12 cellular contexts compared by ENCODE assay signal in the genomic region with DNA sequence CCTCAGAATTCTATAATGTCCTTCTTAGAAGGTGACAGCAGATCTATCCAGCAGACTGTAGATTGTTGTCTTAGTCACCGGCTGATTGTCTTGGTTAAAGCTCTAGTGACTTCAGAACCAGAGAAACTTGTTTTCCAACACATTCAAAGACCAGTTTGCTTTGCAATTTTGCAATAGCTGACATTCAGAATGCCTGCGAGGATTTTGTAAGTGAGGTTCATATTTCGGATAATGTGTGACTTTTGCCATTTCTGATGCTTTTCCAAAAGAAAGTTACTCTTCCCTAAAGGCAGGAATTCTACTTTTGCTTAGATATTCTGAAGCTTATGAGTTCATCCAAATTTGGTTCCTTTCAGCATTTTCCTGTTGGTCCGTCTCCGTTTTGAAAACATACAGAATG. TPM values are rescaled to one million over a fixed set of nuclear protein-coding genes. Genes with fewer than 3 reads are reported as not detected.
A peak's percentile ranks its signal among the peaks of the same experiment; 100 is the strongest.
DNase-seq lines count a peak whose midpoint lies in the region; ATAC-seq and TF ChIP-seq lines count a peak whose summit lies in the region.
"Had no signal": no experiment of that assay in that cellular context is flagged by ENCODE, and none has a peak within 500 bp of the region (broad histone marks: within the 10 kb centered on the region; RNA-seq: fewer than 3 reads in every experiment).

No MANE protein-coding gene starts in this region.

- in situ Hi-C loops in G401 (cut with HindIII; ENCODE audit: low sequenced_read_pairs), result no loop called here

- DNase-seq in Calu3 (peak; percentile 29), adipocyte (ENCODE audit: low read depth) (peak; percentile 84), fibroblast of pulmonary artery (ENCODE audit: low read depth) (peak; percentile 60), sigmoid colon (no peak), activated gamma-delta T cell (lab: John Stamatoyannopoulos, UW) (no peak), G401 (ENCODE audit: low spot score) (no peak), T-helper 2 cell (no peak)
- DNase-seq: activated T-cell treated with anti-CD3 and anti-CD28 coated beads, Interleukin-2, amount 50 U/mL, for 1 hour; CD4-positive, CD25-positive, alpha-beta regulatory T cell; nephron progenitor cell had no signal

- H3K27ac Mint-ChIP-seq in Calu3 (ENCODE audit: unreplicated experiment), result peak overlapping the region; percentile 54
- H3K27ac Mint-ChIP-seq: CD4-positive, CD25-positive, alpha-beta regulatory T cell had no signal

- H3K27me3 ChIP-seq in adipocyte (replicated peaks; ENCODE audit: control insufficient read depth, insufficient read depth, low read length) (no peaks in the 10 kb centered on the region), sigmoid colon (no peaks in the 10 kb centered on the region)

- no peak overlapping the region for H3K4me3 Mint-ChIP-seq in Calu3 (ENCODE audit: low read depth, unreplicated experiment)
- H3K4me3 Mint-ChIP-seq: CD4-positive, CD25-positive, alpha-beta regulatory T cell; nephron progenitor cell had no signal

- H3K36me3 Mint-ChIP-seq in Calu3 (ENCODE audit: insufficient read depth, unreplicated experiment), result peaks cover 80% of the 10 kb centered on the region

- peaks cover 31% of the 10 kb centered on the region for H3K4me1 ChIP-seq in adipocyte (ENCODE audit: control insufficient read depth, insufficient read depth, low read length)
- peaks cover 0 to 61% (median 57%) of the 10 kb centered on the region in 4 donors for H3K4me1 ChIP-seq in sigmoid colon

- H3K4me1 Mint-ChIP-seq in Calu3 (ENCODE audit: low read depth, unreplicated experiment), result peaks cover 66% of the 10 kb centered on the region

- no peaks in the 10 kb centered on the region for H3K9me3 Mint-ChIP-seq in Calu3 (ENCODE audit: low read depth, unreplicated experiment)
- H3K9me3 Mint-ChIP-seq: CD4-positive, CD25-positive, alpha-beta regulatory T cell; nephron progenitor cell had no signal

- H3K27ac ChIP-seq in sigmoid colon, result peak overlapping the region; percentile 61 to 82 (median 70)

- ATAC-seq in HG03342 (IDR thresholded peaks at IDR 0.05; ENCODE audit: unreplicated experiment), result no peak
- ATAC-seq: HCT116 had no signal

- TF ChIP-seq EP300 in sigmoid colon (IDR thresholded peaks at IDR 0.05), result no peak

- CTCF ChIA-PET in Calu3 (lab: Charles Lee), result interaction anchor here (0.5 to 1.7 kb wide), 7 partner anchors 10 to 97 kb away, joined by 3 to 16 read pairs (median 3); a partner anchor contains a TSS

- TF ChIP-seq POLR2A in sigmoid colon (IDR thresholded peaks at IDR 0.05), result no peak

- H3K36me3 ChIP-seq in adipocyte (ENCODE audit: control insufficient read depth, insufficient read depth, low read length, severe bottlenecking) (no peaks in the 10 kb centered on the region), sigmoid colon (no peaks in the 10 kb centered on the region)

- no peaks in the 10 kb centered on the region for H3K27me3 Mint-ChIP-seq in Calu3 (ENCODE audit: unreplicated experiment)
- H3K27me3 Mint-ChIP-seq: CD4-positive, CD25-positive, alpha-beta regulatory T cell had no signal

- 53 to 75% methylated on average over 5 of the region's 5 CpGs for WGBS in sigmoid colon, 2 donors

- H3K9ac ChIP-seq in adipocyte (ENCODE audit: low read length), result peak overlapping the region; percentile 34

- no TSS peak for BruUV-seq in Calu3 (replicated peaks; lab: Mats Ljungman, UMichigan)

- TF ChIP-seq CTCF in Calu3 (IDR thresholded peaks at IDR 0.05; ENCODE audit: unreplicated experiment) (no peak), fibroblast of pulmonary artery (IDR thresholded peaks at IDR 0.05; ENCODE audit: low read length, missing control alignments) (no peak), sigmoid colon (IDR thresholded peaks at IDR 0.05) (no peak)

- no peak overlapping the region for H3K4me3 ChIP-seq in adipocyte (ENCODE audit: low read length)
- no peak overlapping the region for H3K4me3 ChIP-seq in fibroblast of pulmonary artery (replicated peaks; ENCODE audit: low read depth, low read length)
- H3K4me3 ChIP-seq in sigmoid colon, result no peak overlapping the region

- intact Hi-C loops in Calu3 (cut with micrococcal nuclease; ENCODE audit: unreplicated experiment) (no loop called here), sigmoid colon (cut with DNase I) (no loop called here)

- no peaks in the 10 kb centered on the region for H3K9me3 ChIP-seq in adipocyte (ENCODE audit: control insufficient read depth, low read length)
- no peaks in the 10 kb centered on the region for H3K9me3 ChIP-seq in sigmoid colon

RNA-seq across cellular contexts. Expression of a gene that starts 13.2 kb away (rescaled TPM):
- total RNA-seq in Calu3 (2022) (1,023 and 1,082 TPM in 2 replicates), sigmoid colon (10 to 100 TPM; 14.3 to 20.7 (median 16.6) TPM)
- 100 to 1,000 TPM; 170 to 616 (median 178) TPM for polyA plus RNA-seq in sigmoid colon
- 240 and 383 TPM in 2 replicates for total RNA-seq in G401 (2014; rRNA removed; shearing (Covaris generic))

RNA-seq across cellular contexts. Expression of a gene that starts 21.4 kb away (rescaled TPM):
- total RNA-seq in Calu3 (2022) (0.88 and 2.4 TPM in 2 replicates), sigmoid colon (100 to 1,000 TPM; 441 to 736 (median 473) TPM)
- 10 to 100 TPM; 24.6 to 93.9 (median 29.9) TPM for polyA plus RNA-seq in sigmoid colon
- 31.7 and 68.9 TPM in 2 replicates for total RNA-seq in G401 (2014; rRNA removed; shearing (Covaris generic))
- polyA plus RNA-seq: CD4-positive, CD25-positive, alpha-beta regulatory T cell had no signal

RNA-seq across cellular contexts. Expression of a gene that starts 26.5 kb away (rescaled TPM):
- total RNA-seq in Calu3 (2022) (189 and 234 TPM in 2 replicates), sigmoid colon (10 to 100 TPM in 1 of 4 donors, 1 to 10 TPM in 1, not detected in 2; 5.8 to 18.2 TPM)
- polyA plus RNA-seq in sigmoid colon, result 1,000 to 10,000 TPM in 2 of 3 donors, 100 to 1,000 TPM in 1; 704 to 2,364 (median 1,405) TPM
- total RNA-seq in G401 (2014; rRNA removed; shearing (Covaris generic)), result not detected in 2 replicates
- total RNA-seq: CD4-positive, CD25-positive, alpha-beta regulatory T cell had no signal
- polyA plus RNA-seq: CD4-positive, CD25-positive, alpha-beta regulatory T cell had no signal

RNA-seq across cellular contexts. Expression of a gene that starts 38.2 kb away (rescaled TPM):
- total RNA-seq in Calu3 (2022) (45.0 and 45.4 TPM in 2 replicates), sigmoid colon (10 to 100 TPM; 12.5 to 22.5 (median 15.8) TPM)
- polyA plus RNA-seq in sigmoid colon, result 10 to 100 TPM; 13.8 to 77.5 (median 14.3) TPM
- 114 TPM in 2 replicates for total RNA-seq in G401 (2014; rRNA removed; shearing (Covaris generic))

RNA-seq across cellular contexts. Expression of a gene that starts 42.1 kb away (rescaled TPM):
- total RNA-seq in Calu3 (2022) (3.6 and 4.2 TPM in 2 replicates), sigmoid colon (10 to 100 TPM in 3 of 4 donors, 1 to 10 TPM in 1; 6.6 to 24.6 (median 14.2) TPM)
- polyA plus RNA-seq in sigmoid colon, result 10 to 100 TPM in 1 of 3 donors, 1 to 10 TPM in 2; 5.4 to 20.6 (median 6.0) TPM
- total RNA-seq in G401 (2014; rRNA removed; shearing (Covaris generic)), result 1.2 and 1.4 TPM in 2 replicates

Comparison
In these comparisons a context has a peak if more than half of its experiments do, and no peak if none do; other contexts are left out.
1. DNase-seq: peak in Calu3 (single experiment), adipocyte (single experiment) and fibroblast of pulmonary artery (single experiment); none in sigmoid colon (single experiment), activated gamma-delta T cell (single experiment), G401 (single experiment) and T-helper 2 cell (0 of 5).
2. RNA of a gene that starts 13.2 kb away (total RNA-seq): 1,023 to 1,082 TPM in Calu3 and 240 to 383 TPM in G401; 14.3 to 20.7 TPM in sigmoid colon; every median in the first group is over 10 times any median in the second.